8 cellular contexts compared by ENCODE assay signal in genomic region chr9:38047301-38048251, GRCh38. TPM values are rescaled to one million over a fixed set of nuclear protein-coding genes. Genes with fewer than 3 reads are reported as not detected.
DNase-seq lines count a peak whose midpoint lies in the region; ATAC-seq, FAIRE-seq and TF ChIP-seq lines count a peak whose summit lies in the region.

No MANE protein-coding gene starts in this region.

- dilution Hi-C loops in keratinocyte (cut with MboI; ENCODE audit: extremely low pct_ligation_motif_present, low sequenced_read_pairs): no loop called here

- intact Hi-C loops in OCI-LY7 (cut with micrococcal nuclease; ENCODE audit: unreplicated experiment): no loop called here

- H3K27ac Mint-ChIP-seq in stimulated activated naive B cell treated with anti-CD40 and anti-IgM and Interleukin-4, amounts not matched to agents 10 μg/mL and 1 μg/mL and 100 μg/mL, for 72 hours: no peak overlapping the region

- H3K9me3 Mint-ChIP-seq in stimulated activated naive B cell treated with anti-CD40 and anti-IgM and Interleukin-4, amounts not matched to agents 10 μg/mL and 1 μg/mL and 100 μg/mL, for 72 hours: no peaks in the 10 kb centered on the region

- peak overlapping the region; percentile 42 for H3K9ac ChIP-seq in keratinocyte (ENCODE audit: control insufficient read depth, extremely low read depth, insufficient read depth, low read length)

- DNase-seq in GM03348 (ENCODE audit: low spot score): peak; percentile 86
- peak; percentile 83 for DNase-seq in NCI-H2029 treated with DMSO at 0.1 percent for 48 hours (lab: John Stamatoyannopoulos, UW)
- peak; percentile 35 to 70 for DNase-seq in cerebellar nuclear complex (lab: John Stamatoyannopoulos, UW)
- DNase-seq in keratinocyte (ENCODE audit: low read depth, low spot score): peak; percentile 90
- DNase-seq in stimulated activated naive B cell treated with anti-CD40 and anti-IgM and Interleukin-4, amounts not matched to agents 10 μg/mL and 1 μg/mL and 100 μg/mL, for 72 hours: no peak
- no peak for DNase-seq in OCI-LY7 (ENCODE audit: low spot score)
- DNase-seq in D341Med (ENCODE audit: low spot score): no peak

- H4K20me1 ChIP-seq in keratinocyte (ENCODE audit: control insufficient read depth, extremely low read depth, insufficient read depth, low read length) (no peaks in the 10 kb centered on the region), OCI-LY7 (ENCODE audit: insufficient read depth, low read length) (no peaks in the 10 kb centered on the region)

- H2AFZ ChIP-seq in keratinocyte (ENCODE audit: control insufficient read depth, low read length) (no peak overlapping the region), OCI-LY7 (ENCODE audit: low read length) (no peak overlapping the region)

- no peaks in the 10 kb centered on the region for H3K9me2 ChIP-seq in OCI-LY7 (ENCODE audit: insufficient read depth, low read length)

- H3K36me3 ChIP-seq in keratinocyte (ENCODE audit: control insufficient read depth in 2 of 2, extremely low read depth in 1 of 2, insufficient read depth in 2 of 2, low read length in 2 of 2) (peaks cover 0 to 5% of the 10 kb centered on the region in 2 experiments), OCI-LY7 (ENCODE audit: insufficient read depth, low read length) (no peaks in the 10 kb centered on the region)

- H3K4me3 ChIP-seq in keratinocyte (ENCODE audit: control insufficient read depth in 2 of 3, extremely low read depth in 1 of 3, insufficient read depth in 2 of 3, low read depth in 1 of 3, low read length in 3 of 3) (peak overlapping the region; percentile 2 to 55 (median 33)), OCI-LY7 (ENCODE audit: low read depth, low read length, poor library complexity, severe bottlenecking) (no peak overlapping the region)

- no TSS peak for BruUV-seq in OCI-LY7 (replicated peaks; lab: Mats Ljungman, UMichigan)

- peak; percentile 64 for FAIRE-seq in keratinocyte (lab: Jason Lieb, UNC)

- peaks cover 62% of the 10 kb centered on the region for H3K4me1 ChIP-seq in keratinocyte (ENCODE audit: control insufficient read depth, extremely low read depth, insufficient read depth, low read length)
- no peaks in the 10 kb centered on the region for H3K4me1 ChIP-seq in OCI-LY7 (ENCODE audit: insufficient read depth, low read length, poor library complexity, severe bottlenecking)

- H3K79me2 ChIP-seq in keratinocyte (ENCODE audit: control insufficient read depth, insufficient read depth, low read length) (peaks cover 64% of the 10 kb centered on the region), OCI-LY7 (ENCODE audit: insufficient read depth, low read depth, low read length) (no peaks in the 10 kb centered on the region)

- H3K4me1 Mint-ChIP-seq in stimulated activated naive B cell treated with anti-CD40 and anti-IgM and Interleukin-4, amounts not matched to agents 10 μg/mL and 1 μg/mL and 100 μg/mL, for 72 hours: peaks cover 9 to 10% of the 10 kb centered on the region in 2 donors

- no peak for TF ChIP-seq CTCF in keratinocyte (optimal IDR thresholded peaks at IDR 0.05 in 1 of 3, IDR thresholded peaks at IDR 0.05 in 1 of 3, conservative IDR thresholded peaks at IDR 0.05 in 1 of 3; ENCODE audit: extremely low read depth in 1 of 3, insufficient read depth in 2 of 3, low read length in 3 of 3)
- no peak for TF ChIP-seq CTCF in OCI-LY7 (conservative IDR thresholded peaks at IDR 0.05; ENCODE audit: low read length)

- no peaks in the 10 kb centered on the region for H3K27me3 ChIP-seq in keratinocyte (ENCODE audit: control insufficient read depth, extremely low read depth, insufficient read depth, low read length)

- ATAC-seq in stimulated activated naive B cell treated with anti-CD40 and anti-IgM and Interleukin-4, amounts not matched to agents 10 μg/mL and 1 μg/mL and 100 μg/mL, for 72 hours (replicated peaks): peak; percentile 47 to 56
- ATAC-seq in HG03342 (IDR thresholded peaks at IDR 0.05; ENCODE audit: unreplicated experiment): no peak

- peaks cover 15 to 31% of the 10 kb centered on the region in 2 donors for H3K27me3 Mint-ChIP-seq in stimulated activated naive B cell treated with anti-CD40 and anti-IgM and Interleukin-4, amounts not matched to agents 10 μg/mL and 1 μg/mL and 100 μg/mL, for 72 hours

- H3K4me2 ChIP-seq in keratinocyte (ENCODE audit: control insufficient read depth, extremely low read depth, insufficient read depth, low read depth, low read length) (peak overlapping the region; percentile 84), OCI-LY7 (ENCODE audit: low read length) (no peak overlapping the region)

- H3K9me1 ChIP-seq in keratinocyte (ENCODE audit: control insufficient read depth, extremely low read depth, insufficient read depth, low read length): peaks cover 3% of the 10 kb centered on the region

- no peaks in the 10 kb centered on the region for H3K36me3 Mint-ChIP-seq in stimulated activated naive B cell treated with anti-CD40 and anti-IgM and Interleukin-4, amounts not matched to agents 10 μg/mL and 1 μg/mL and 100 μg/mL, for 72 hours

- CTCF ChIA-PET in OCI-LY7 (lab: Charles Lee; ENCODE audit: unreplicated experiment): no interaction called here

- POLR2A ChIA-PET in OCI-LY7 (lab: Charles Lee): no interaction called here

- H3K9me3 ChIP-seq in keratinocyte (ENCODE audit: control insufficient read depth, low read depth, low read length) (no peaks in the 10 kb centered on the region), OCI-LY7 (ENCODE audit: low read length) (no peaks in the 10 kb centered on the region)

- peak overlapping the region; percentile 58 for H3K27ac ChIP-seq in keratinocyte (ENCODE audit: control insufficient read depth, insufficient read depth, low read length)
- no peak overlapping the region for H3K27ac ChIP-seq in OCI-LY7 (ENCODE audit: low read depth, low read length, poor library complexity, severe bottlenecking)

- no peak overlapping the region for H3K4me3 Mint-ChIP-seq in stimulated activated naive B cell treated with anti-CD40 and anti-IgM and Interleukin-4, amounts not matched to agents 10 μg/mL and 1 μg/mL and 100 μg/mL, for 72 hours

RNA-seq across cellular contexts. Expression of gene SHB, which starts 21.5 kb away (rescaled TPM):
- polyA plus RNA-seq in keratinocyte: 9.4 to 18.0 TPM (median 10.9 TPM) in 3 replicates
- polyA plus RNA-seq in keratinocyte (2011; ENCODE audit: low read depth): 10.8 TPM
- polyA plus RNA-seq in keratinocyte (2011; cell fraction: cytosol; rRNA removed): 9.2 and 13.0 TPM in 2 replicates
- polyA plus RNA-seq in keratinocyte (2011; cell fraction: nucleus; rRNA removed): 12.5 and 15.5 TPM in 2 replicates
- polyA plus RNA-seq in keratinocyte (2012; ENCODE audit: low replicate concordance): 19.8 and 20.4 TPM in 2 replicates
- polyA minus RNA-seq in keratinocyte: 11.6 to 24.3 TPM (median 12.2 TPM) in 3 replicates
- 17.5 TPM for polyA minus RNA-seq in keratinocyte (2011; cell fraction: cytosol; rRNA and poly(A)+ RNA removed)
- 17.8 and 18.4 TPM in 2 replicates for polyA minus RNA-seq in keratinocyte (2011; cell fraction: nucleus; rRNA and poly(A)+ RNA removed)
- total RNA-seq in OCI-LY7 (2014; rRNA removed; shearing (Covaris generic)): 0.41 and 0.93 TPM in 2 replicates
- 0.55 and 1.0 TPM in 2 replicates for total RNA-seq in OCI-LY7 (2022)

Comparison
In these comparisons a context has a peak if more than half of its experiments do, and no peak if none do; other contexts are left out.
1. DNase-seq: peak in GM03348 (single experiment), NCI-H2029 treated with DMSO at 0.1 percent for 48 hours (single experiment), cerebellar nuclear complex (2 of 2) and keratinocyte (single experiment); none in stimulated activated naive B cell treated with anti-CD40 and anti-IgM and Interleukin-4, amounts not matched to agents 10 μg/mL and 1 μg/mL and 100 μg/mL, for 72 hours (single experiment), OCI-LY7 (single experiment) and D341Med (single experiment).